Comparison of ENCODE assay signal across 13 cellular contexts in the genomic region with DNA sequence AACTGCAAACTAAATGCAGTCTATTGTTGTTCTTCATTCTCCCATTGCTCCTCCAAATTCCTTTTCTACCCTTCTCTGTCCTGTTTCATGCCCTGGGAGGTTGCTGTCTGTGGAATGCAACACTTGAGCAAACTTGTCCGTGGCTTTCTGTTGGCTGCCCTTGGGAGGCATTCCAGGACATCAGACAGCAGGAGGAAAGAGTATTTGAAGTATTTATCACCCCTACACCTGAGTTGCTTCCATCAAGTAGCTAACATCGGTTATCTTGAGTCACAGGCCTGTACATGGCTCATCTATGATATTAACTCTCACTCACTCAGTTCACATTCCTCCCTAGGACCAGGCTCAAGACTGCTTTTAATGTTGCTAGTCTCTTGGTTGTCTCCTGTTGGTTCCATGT.
"Had no signal": no experiment of that assay in that cellular context is flagged by ENCODE, and none has a peak within 500 bp of the region (broad histone marks: within the 10 kb centered on the region; RNA-seq: fewer than 3 reads in every experiment).

No MANE protein-coding gene starts in this region.

- H3K27ac ChIP-seq: body of pancreas, colonic mucosa had no signal

- H3K27me3 ChIP-seq: body of pancreas, colonic mucosa had no signal

- DNase-seq: activated CD4-positive, alpha-beta T cell treated with anti-CD3 and anti-CD28 coated beads, Interleukin-2, amount 10 ng/mL, durations not matched to agents 24 days and 14 days; activated CD8-positive, alpha-beta T cell treated with anti-CD3 and anti-CD28 coated beads, Interleukin-2, amount 10 ng/mL, durations not matched to agents 7 days and 5 days; activated naive CD4-positive, alpha-beta T cell treated with anti-CD3 and anti-CD28 coated beads for 36 hours; activated T-cell treated with anti-CD3 and anti-CD28 coated beads, Interleukin-2, amount 50 U/mL, for 24 hours; body of pancreas; caudate nucleus; colonic mucosa; stimulated activated CD4-positive, alpha-beta T cell treated with anti-CD3 and anti-CD28 coated beads, Interleukin-12 subunit alpha, Interleukin-12 subunit beta, amount 100 ng/mL, for 4 hours; stimulated activated CD4-positive, alpha-beta T cell treated with anti-CD3 and anti-CD28 coated beads, Interleukin-1b, Interleukin-23, amount 100 ng/mL, for 48 hours; stimulated activated CD8-positive, alpha-beta memory T cell treated with anti-CD3 and anti-CD28 coated beads, Interleukin-4, amount 100 ng/mL, for 48 hours; stimulated activated naive CD4-positive, alpha-beta T cell; T1000 had no signal

- H3K36me3 ChIP-seq: colonic mucosa had no signal

- H3K4me3 ChIP-seq: body of pancreas, colonic mucosa, lung had no signal

- H3K4me1 ChIP-seq: body of pancreas, colonic mucosa had no signal
